8 cellular contexts compared by ENCODE assay signal in genomic region chr11:79413258-79413657, GRCh38. TPM values are rescaled to one million over a fixed set of nuclear protein-coding genes. Genes with fewer than 3 reads are reported as not detected.
A peak's percentile ranks its signal among the peaks of the same experiment; 100 is the strongest.
DNase-seq lines count a peak whose midpoint lies in the region; ATAC-seq, FAIRE-seq and TF ChIP-seq lines count a peak whose summit lies in the region.

No MANE protein-coding gene starts in this region.

- WGBS in gastroesophageal sphincter (ENCODE audit: low coverage in 1 of 2), 2 donors = 0 to 13% methylated on average over 1 to 3 of the region's 4 CpGs

- peak in 1 of 4 experiments; percentile 18 for TF ChIP-seq CTCF in gastroesophageal sphincter (IDR thresholded peaks at IDR 0.05)

- no peaks in the 10 kb centered on the region for H3K27me3 ChIP-seq in gastroesophageal sphincter

- no peaks in the 10 kb centered on the region for H3K36me3 ChIP-seq in gastroesophageal sphincter

- TF ChIP-seq EP300 in gastroesophageal sphincter (IDR thresholded peaks at IDR 0.05) = no peak

- ATAC-seq in gastroesophageal sphincter = peak; percentile 94

- DNase-seq in ELF-1 (ENCODE audit: low read depth, low spot score) (peak; percentile 70), RPMI7951 (ENCODE audit: low read depth) (peak; percentile 92), renal cortical epithelial cell (ENCODE audit: low read depth) (peak; percentile 80), occipital lobe (lab: John Stamatoyannopoulos, UW) (no peak), T-helper 9 cell (no peak), HTR-8/SVneo (ENCODE audit: insufficient read length, low spot score) (no peak)
- DNase-seq in activated naive CD4-positive, alpha-beta T cell treated with Interleukin-2 at 50 U/mL for 16 hours = no peak

- H3K4me1 ChIP-seq in gastroesophageal sphincter = peaks cover 6 to 33% (median 20%) of the 10 kb centered on the region in 3 donors

- FAIRE-seq in HTR-8/SVneo (lab: Jason Lieb, UNC) = no peak

- no peak overlapping the region for H3K4me3 ChIP-seq in gastroesophageal sphincter

- TF ChIP-seq POLR2A in gastroesophageal sphincter (IDR thresholded peaks at IDR 0.05) = no peak

- peak overlapping the region in 3 of 4 donors; percentile 16 to 56 (median 24) for H3K27ac ChIP-seq in gastroesophageal sphincter

- peaks cover 0 to 5% (median 0%) of the 10 kb centered on the region in 3 donors for H3K9me3 ChIP-seq in gastroesophageal sphincter

RNA-seq across cellular contexts. Expression of gene TENM4, which starts 27.6 kb away (rescaled TPM):
- total RNA-seq in RPMI7951 (2014; rRNA removed; shearing (Covaris generic)) = 25.1 and 27.8 TPM in 2 replicates
- total RNA-seq in gastroesophageal sphincter (10 to 100 TPM in 2 of 4 donors, 1 to 10 TPM in 2; 5.5 to 12.3 (median 8.9) TPM), renal cortical epithelial cell (59.6 and 306 TPM in 2 replicates), occipital lobe (112 TPM)

Comparison
In these comparisons a context has a peak if more than half of its experiments do, and no peak if none do; other contexts are left out.
1. DNase-seq: peak in ELF-1 (single experiment), RPMI7951 (single experiment) and renal cortical epithelial cell (single experiment); none in activated naive CD4-positive, alpha-beta T cell treated with Interleukin-2 at 50 U/mL for 16 hours (single experiment), occipital lobe (single experiment), T-helper 9 cell (single experiment) and HTR-8/SVneo (single experiment).